In the genomic region with DNA sequence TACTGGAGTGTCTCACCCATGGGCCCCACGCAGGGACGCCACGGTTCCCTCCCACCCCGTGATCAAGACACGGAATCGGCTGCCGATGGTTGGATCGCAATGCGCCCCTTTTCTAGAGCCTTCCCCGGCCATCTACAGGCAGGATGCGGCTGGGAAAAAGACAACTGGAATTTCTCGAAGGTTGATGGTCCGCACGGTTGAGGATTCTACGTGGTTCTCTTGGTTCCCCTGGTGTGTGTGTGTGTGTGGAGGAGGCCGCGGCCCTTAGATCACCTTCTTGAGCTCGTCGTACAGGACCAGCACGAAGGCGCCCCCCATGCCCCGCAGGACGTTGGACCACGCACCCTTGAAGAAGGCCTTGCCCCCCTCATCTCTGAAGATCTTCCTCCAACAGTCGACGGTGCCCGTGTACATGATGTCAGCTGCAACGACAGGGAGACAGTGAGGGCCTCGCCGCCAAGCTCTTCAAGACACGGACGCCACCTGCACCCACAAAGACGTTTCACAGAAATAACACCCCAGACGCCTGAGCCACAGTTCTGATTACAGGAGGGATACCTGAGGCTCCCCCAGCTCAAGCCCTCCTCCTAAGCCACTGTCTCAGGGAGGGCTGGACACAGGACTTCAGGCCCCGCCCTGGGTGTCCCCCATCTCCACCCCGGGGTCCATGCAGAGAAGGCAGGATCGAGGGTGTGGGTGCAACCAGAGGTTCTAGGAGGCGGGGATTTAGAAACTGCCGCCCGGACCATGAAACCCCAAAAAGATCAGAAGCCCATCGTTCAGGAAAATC, we compare ENCODE assay signal across 17 cellular contexts. TPM values are rescaled to one million over a fixed set of nuclear protein-coding genes. Genes with fewer than 3 reads are reported as not detected.
DNase-seq lines count a peak whose midpoint lies in the region; ATAC-seq and TF ChIP-seq lines count a peak whose summit lies in the region.
"Had no signal": no experiment of that assay in that cellular context is flagged by ENCODE, and none has a peak within 500 bp of the region (broad histone marks: within the 10 kb centered on the region; RNA-seq: fewer than 3 reads in every experiment).

No MANE protein-coding gene starts in this region.

- ATAC-seq in right cardiac atrium = no peak
- ATAC-seq in Right ventricle myocardium inferior = no peak
- ATAC-seq in right lobe of liver = no peak
- ATAC-seq in aorta (ENCODE audit: low FRiP score) = no peak
- no peak for ATAC-seq in activated CD8-positive, alpha-beta T cell treated with anti-CD3 and anti-CD28 coated beads, Interleukin-2, amount 10 ng/mL, durations not matched to agents 7 days and 5 days
- ATAC-seq in HG03571 (IDR thresholded peaks at IDR 0.05; ENCODE audit: unreplicated experiment) = no peak

- no peak overlapping the region for H3K27ac ChIP-seq in right cardiac atrium (ENCODE audit: low read length)
- H3K27ac ChIP-seq in right lobe of liver = no peak overlapping the region
- no peak overlapping the region for H3K27ac ChIP-seq in aorta (ENCODE audit: low read depth in 1 of 2, low read length in 2 of 2)

- DNase-seq in right cardiac atrium (peak in 2 of 3 donors; percentile 50 to 57), Right ventricle myocardium inferior (ENCODE audit: missing footprints) (no peak), right lobe of liver (peak in 2 of 3 donors; percentile 36 to 48), aorta (peak; percentile 32 to 72)
- no peak for DNase-seq in activated CD8-positive, alpha-beta T cell treated with anti-CD3 and anti-CD28 coated beads, Interleukin-2, amount 10 ng/mL, durations not matched to agents 7 days and 5 days
- DNase-seq in activated CD4-positive, CD25-positive, alpha-beta regulatory T cell treated with anti-CD3 and anti-CD28 coated beads, Interleukin-2, amount 50 U/mL, for 72 hours = no peak
- DNase-seq: activated CD4-positive, alpha-beta T cell treated with anti-CD3 and anti-CD28 coated beads, Interleukin-2, amount 10 ng/mL, durations not matched to agents 7 days and 5 days; activated gamma-delta T cell; effector memory CD4-positive, alpha-beta T cell; foreskin fibroblast; NCI-H187; NCI-H510A treated with DMSO at 0.1 percent for 48 hours had no signal

- H3K27me3 ChIP-seq in right cardiac atrium (ENCODE audit: control insufficient read depth, insufficient read depth) (no peaks in the 10 kb centered on the region), right lobe of liver (no peaks in the 10 kb centered on the region), aorta (ENCODE audit: control insufficient read depth in 1 of 2, insufficient read depth in 2 of 2, low read length in 1 of 2) (no peaks in the 10 kb centered on the region)

- no peaks in the 10 kb centered on the region for H3K9me3 Mint-ChIP-seq in activated naive CD8-positive, alpha-beta T cell (ENCODE audit: low read depth)
- H3K9me3 Mint-ChIP-seq in activated CD8-positive, alpha-beta T cell treated with anti-CD3 and anti-CD28 coated beads, Interleukin-2, amount 10 ng/mL, durations not matched to agents 7 days and 5 days (ENCODE audit: insufficient read depth) = no peaks in the 10 kb centered on the region
- H3K9me3 Mint-ChIP-seq: activated CD4-positive, alpha-beta T cell treated with anti-CD3 and anti-CD28 coated beads, Interleukin-2, amount 10 ng/mL, durations not matched to agents 7 days and 5 days; mesothelial cell of epicardium; T-helper 1 cell treated with Interleukin-12 subunit alpha and Interleukin-12 subunit beta and Interleukin-4 antibody, amounts not matched to agents 30 μg/mL and 1 μg/mL, for 36 hours had no signal

- peak overlapping the region; percentile 70 for H3K27ac Mint-ChIP-seq in activated naive CD8-positive, alpha-beta T cell
- no peak overlapping the region for H3K27ac Mint-ChIP-seq in activated CD8-positive, alpha-beta T cell treated with anti-CD3 and anti-CD28 coated beads, Interleukin-2, amount 10 ng/mL, durations not matched to agents 7 days and 5 days
- H3K27ac Mint-ChIP-seq: activated CD4-positive, alpha-beta T cell treated with anti-CD3 and anti-CD28 coated beads, Interleukin-2, amount 10 ng/mL, durations not matched to agents 7 days and 5 days; B cell; mesothelial cell of epicardium; T-helper 1 cell treated with Interleukin-12 subunit alpha and Interleukin-12 subunit beta and Interleukin-4 antibody, amounts not matched to agents 30 μg/mL and 1 μg/mL, for 36 hours had no signal

- no peak for TF ChIP-seq CTCF in right lobe of liver (IDR thresholded peaks at IDR 0.05)

- peaks cover 4% of the 10 kb centered on the region for H3K36me3 Mint-ChIP-seq in activated naive CD8-positive, alpha-beta T cell
- H3K36me3 Mint-ChIP-seq in activated CD8-positive, alpha-beta T cell treated with anti-CD3 and anti-CD28 coated beads, Interleukin-2, amount 10 ng/mL, durations not matched to agents 7 days and 5 days (ENCODE audit: low read depth) = peaks cover 81% of the 10 kb centered on the region

- peaks cover 3% of the 10 kb centered on the region for H3K4me1 ChIP-seq in right cardiac atrium (ENCODE audit: control insufficient read depth, insufficient read depth, low read length)
- H3K4me1 ChIP-seq in right lobe of liver = peaks cover 0 to 23% (median 5%) of the 10 kb centered on the region in 4 donors
- no peaks in the 10 kb centered on the region for H3K4me1 ChIP-seq in aorta (ENCODE audit: control insufficient read depth in 1 of 2, insufficient read depth in 2 of 2, low read length in 2 of 2)

- H3K4me3 ChIP-seq in right cardiac atrium (ENCODE audit: low read length) (no peak overlapping the region), right lobe of liver (no peak overlapping the region), aorta (ENCODE audit: low read length in 2 of 2) (no peak overlapping the region)

- H3K36me3 ChIP-seq in right lobe of liver (peaks cover 16 to 60% (median 43%) of the 10 kb centered on the region in 4 donors), aorta (ENCODE audit: control insufficient read depth in 1 of 2, insufficient read depth in 2 of 2, low read length in 1 of 2) (peaks cover 0 to 20% of the 10 kb centered on the region in 2 donors)

- H3K4me1 Mint-ChIP-seq in activated naive CD8-positive, alpha-beta T cell (ENCODE audit: low read depth) = peaks cover 30% of the 10 kb centered on the region
- H3K4me1 Mint-ChIP-seq in activated CD8-positive, alpha-beta T cell treated with anti-CD3 and anti-CD28 coated beads, Interleukin-2, amount 10 ng/mL, durations not matched to agents 7 days and 5 days (ENCODE audit: low read depth) = peaks cover 38% of the 10 kb centered on the region

- POLR2A ChIA-PET in activated CD8-positive, alpha-beta T cell treated with anti-CD3 and anti-CD28 coated beads, Interleukin-2, amount 10 ng/mL, durations not matched to agents 7 days and 5 days (lab: Charles Lee) = no interaction called here

- H3K27me3 Mint-ChIP-seq in activated naive CD8-positive, alpha-beta T cell = no peaks in the 10 kb centered on the region
- H3K27me3 Mint-ChIP-seq in activated CD8-positive, alpha-beta T cell treated with anti-CD3 and anti-CD28 coated beads, Interleukin-2, amount 10 ng/mL, durations not matched to agents 7 days and 5 days (ENCODE audit: low read depth) = no peaks in the 10 kb centered on the region
- H3K27me3 Mint-ChIP-seq: activated CD4-positive, alpha-beta T cell treated with anti-CD3 and anti-CD28 coated beads, Interleukin-2, amount 10 ng/mL, durations not matched to agents 7 days and 5 days; B cell had no signal

- no peak for TF ChIP-seq POLR2A in right lobe of liver (IDR thresholded peaks at IDR 0.05)

- intact Hi-C loops in right cardiac atrium (cut with DNase I) (no loop called here), Right ventricle myocardium inferior (cut with DNase I) (no loop called here), right lobe of liver (cut with DNase I) (no loop called here), aorta (cut with DNase I) (no loop called here)

- WGBS in right cardiac atrium = 93% methylated on average over 41 of the region's 41 CpGs
- no CpG with 5 or more reads among the region's 41 CpGs for WGBS in right lobe of liver (ENCODE audit: insufficient coverage, low coverage, low lambda C conversion rate, missing lambda C conversion rate)
- 97% methylated on average over 41 of the region's 41 CpGs for WGBS in aorta, 2 donors

- CTCF ChIA-PET in activated CD8-positive, alpha-beta T cell treated with anti-CD3 and anti-CD28 coated beads, Interleukin-2, amount 10 ng/mL, durations not matched to agents 7 days and 5 days (lab: Charles Lee) = no interaction called here

- H3K4me3 Mint-ChIP-seq in activated naive CD8-positive, alpha-beta T cell = peak overlapping the region; percentile 17
- no peak overlapping the region for H3K4me3 Mint-ChIP-seq in activated CD8-positive, alpha-beta T cell treated with anti-CD3 and anti-CD28 coated beads, Interleukin-2, amount 10 ng/mL, durations not matched to agents 7 days and 5 days
- H3K4me3 Mint-ChIP-seq: activated CD4-positive, alpha-beta T cell treated with anti-CD3 and anti-CD28 coated beads, Interleukin-2, amount 10 ng/mL, durations not matched to agents 7 days and 5 days; B cell; mesothelial cell of epicardium; T-helper 1 cell treated with Interleukin-12 subunit alpha and Interleukin-12 subunit beta and Interleukin-4 antibody, amounts not matched to agents 30 μg/mL and 1 μg/mL, for 36 hours had no signal

- H3K9me3 ChIP-seq in right cardiac atrium (ENCODE audit: control insufficient read depth, low read length) (no peaks in the 10 kb centered on the region), right lobe of liver (no peaks in the 10 kb centered on the region), aorta (ENCODE audit: control insufficient read depth, low read length) (no peaks in the 10 kb centered on the region)

RNA-seq across cellular contexts. Expression of a gene that starts 5.4 kb away (rescaled TPM):
- total RNA-seq in right cardiac atrium (100 to 1,000 TPM; 154 to 228 (median 193) TPM), Right ventricle myocardium inferior (145 TPM), right lobe of liver (10 to 100 TPM; 44.3 to 87.8 (median 57.0) TPM), aorta (100 to 1,000 TPM; 207 to 212 TPM)
- polyA plus RNA-seq in right cardiac atrium (159 TPM), aorta (100 to 1,000 TPM; 316 to 348 TPM)
- total RNA-seq in activated CD8-positive, alpha-beta T cell treated with anti-CD3 and anti-CD28 coated beads, Interleukin-2, amount 10 ng/mL, durations not matched to agents 7 days and 5 days = 100 to 1,000 TPM; 273 to 293 TPM

RNA-seq across cellular contexts. Expression of a gene that starts 49.9 kb away (rescaled TPM):
- total RNA-seq in right cardiac atrium (1 to 10 TPM; 2.6 to 4.4 (median 3.1) TPM), Right ventricle myocardium inferior (8.1 TPM), right lobe of liver (1 to 10 TPM in 1 of 6 experiments, under 1 TPM in 5; 0.42 to 1.7 (median 0.69) TPM), aorta (10 to 100 TPM in 1 of 2 donors, 1 to 10 TPM in 1; 6.3 to 21.9 TPM)
- polyA plus RNA-seq in right cardiac atrium (8.7 TPM), aorta (under 1 TPM in 1 of 2 donors, not detected in 1; 0.95 TPM)
- under 1 TPM; 0.60 to 0.61 TPM for total RNA-seq in activated CD8-positive, alpha-beta T cell treated with anti-CD3 and anti-CD28 coated beads, Interleukin-2, amount 10 ng/mL, durations not matched to agents 7 days and 5 days

Comparison
In these comparisons a context has a peak if more than half of its experiments do, and no peak if none do; other contexts are left out.
1. DNase-seq: peak in right cardiac atrium (2 of 3), right lobe of liver (2 of 3) and aorta (2 of 2); none in Right ventricle myocardium inferior (single experiment), activated CD8-positive, alpha-beta T cell treated with anti-CD3 and anti-CD28 coated beads, Interleukin-2, amount 10 ng/mL, durations not matched to agents 7 days and 5 days (single experiment) and activated CD4-positive, CD25-positive, alpha-beta regulatory T cell treated with anti-CD3 and anti-CD28 coated beads, Interleukin-2, amount 50 U/mL, for 72 hours (single experiment).